ENCODE assay signal across 1 cellular context in the genomic region with DNA sequence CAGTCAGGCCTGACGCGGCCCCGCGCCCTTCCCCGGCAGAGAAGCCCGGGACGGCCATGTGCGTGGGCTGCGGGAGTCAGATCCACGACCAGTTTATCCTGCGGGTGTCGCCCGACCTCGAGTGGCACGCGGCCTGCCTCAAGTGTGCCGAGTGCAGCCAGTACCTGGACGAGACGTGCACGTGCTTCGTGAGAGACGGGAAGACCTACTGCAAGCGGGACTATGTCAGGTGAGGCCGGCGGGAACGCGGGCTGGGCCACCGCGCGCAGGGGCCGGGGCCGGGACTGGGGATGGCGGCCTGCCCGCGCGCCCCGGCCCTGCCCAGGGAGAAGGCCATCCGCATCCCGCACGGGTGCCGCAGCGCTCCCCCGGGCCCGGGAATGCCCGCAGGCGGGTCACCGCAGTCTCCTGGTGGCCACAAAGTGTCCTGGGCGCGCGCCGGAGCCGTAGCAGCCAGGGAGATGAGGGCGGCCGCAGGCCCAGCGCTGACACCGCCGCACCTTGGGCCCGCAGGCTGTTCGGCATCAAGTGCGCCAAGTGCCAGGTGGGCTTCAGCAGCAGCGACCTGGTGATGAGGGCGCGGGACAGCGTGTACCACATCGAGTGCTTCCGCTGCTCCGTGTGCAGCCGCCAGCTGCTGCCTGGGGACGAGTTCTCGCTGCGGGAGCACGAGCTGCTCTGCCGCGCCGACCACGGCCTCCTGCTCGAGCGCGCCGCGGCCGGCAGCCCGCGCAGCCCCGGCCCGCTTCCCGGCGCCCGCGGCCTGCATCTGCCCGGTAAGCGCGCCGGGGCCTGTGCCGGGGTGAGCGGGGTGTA.
TF ChIP-seq lines count a peak whose summit lies in the region.

No MANE protein-coding gene starts in this region.

TF ChIP-seq in IMR-90, 13 proteins besides CTCF, POLR2A, EP300 and RAD21:
- TF ChIP-seq, protein P1, sequence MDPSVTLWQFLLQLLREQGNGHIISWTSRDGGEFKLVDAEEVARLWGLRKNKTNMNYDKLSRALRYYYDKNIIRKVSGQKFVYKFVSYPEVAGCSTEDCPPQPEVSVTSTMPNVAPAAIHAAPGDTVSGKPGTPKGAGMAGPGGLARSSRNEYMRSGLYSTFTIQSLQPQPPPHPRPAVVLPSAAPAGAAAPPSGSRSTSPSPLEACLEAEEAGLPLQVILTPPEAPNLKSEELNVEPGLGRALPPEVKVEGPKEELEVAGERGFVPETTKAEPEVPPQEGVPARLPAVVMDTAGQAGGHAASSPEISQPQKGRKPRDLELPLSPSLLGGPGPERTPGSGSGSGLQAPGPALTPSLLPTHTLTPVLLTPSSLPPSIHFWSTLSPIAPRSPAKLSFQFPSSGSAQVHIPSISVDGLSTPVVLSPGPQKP (IDR thresholded peaks at IDR 0.05; ENCODE audit: borderline replicate concordance, low read depth, low read length) = no peak
